In the genomic region with DNA sequence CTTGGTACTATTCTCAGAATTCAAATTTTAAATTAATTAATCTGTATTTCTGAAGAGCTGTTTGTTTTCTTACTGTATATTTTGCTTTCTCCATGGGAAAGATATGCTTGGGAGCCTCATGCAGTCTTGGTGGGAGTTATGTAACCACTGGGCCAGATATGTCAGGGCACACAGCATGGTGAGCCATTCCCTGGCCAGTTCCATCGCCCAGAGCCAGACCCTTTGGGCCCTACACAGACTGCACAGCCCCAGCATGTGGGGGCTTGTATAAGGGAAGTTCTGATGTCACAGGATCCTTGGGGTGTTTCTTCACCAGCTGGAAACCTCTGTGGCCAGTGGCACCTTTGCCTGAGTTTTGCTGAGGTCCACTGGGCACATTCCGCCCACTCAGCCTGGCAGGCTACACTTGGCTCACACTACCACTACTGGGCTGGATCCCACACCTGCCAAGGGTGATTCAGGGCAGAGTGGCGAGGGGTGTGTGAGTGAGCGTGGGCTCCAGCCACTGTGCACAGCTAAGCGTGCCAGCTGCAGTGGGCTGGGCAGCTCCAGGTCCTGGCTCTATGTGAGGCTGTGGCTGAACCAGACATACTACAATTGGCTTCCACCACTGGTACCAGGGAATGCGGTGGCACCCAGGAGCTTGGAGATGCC, we compare ENCODE assay signal across 16 cellular contexts.
A peak's percentile ranks its signal among the peaks of the same experiment; 100 is the strongest.
DNase-seq lines count a peak whose midpoint lies in the region; ATAC-seq and TF ChIP-seq lines count a peak whose summit lies in the region.
"Had no signal": no experiment of that assay in that cellular context is flagged by ENCODE, and none has a peak within 500 bp of the region (broad histone marks: within the 10 kb centered on the region; RNA-seq: fewer than 3 reads in every experiment).

No MANE protein-coding gene starts in this region.

- 48 to 68% methylated on average over 6 of the region's 6 CpGs for WGBS in aorta, 2 donors

- ATAC-seq in Right ventricle myocardium inferior = peak; percentile 93
- peak; percentile 96 for ATAC-seq in left ventricle myocardium superior
- ATAC-seq in sciatic nerve = peak; percentile 41
- peak; percentile 33 for ATAC-seq in aorta (ENCODE audit: low FRiP score)
- no peak for ATAC-seq in left lung
- no peak for ATAC-seq in HG03039 (IDR thresholded peaks at IDR 0.05; ENCODE audit: unreplicated experiment)
- no peak for ATAC-seq in WTC11

- H3K4me1 Mint-ChIP-seq in WTC11 = no peaks in the 10 kb centered on the region
- H3K4me1 Mint-ChIP-seq: CD4-positive, alpha-beta memory T cell had no signal

- H3K27ac Mint-ChIP-seq in WTC11 = no peak overlapping the region
- H3K27ac Mint-ChIP-seq: CD4-positive, alpha-beta memory T cell had no signal

- DNase-seq in Right ventricle myocardium inferior (ENCODE audit: missing footprints) (peak; percentile 66), right atrium auricular region (ENCODE audit: low spot score) (no peak), left ventricle myocardium superior (peak; percentile 71), sciatic nerve (ENCODE audit: low spot score) (no peak), aorta (peak in 1 of 2 donors; percentile 32), left lung (no peak), WTC11 (ENCODE audit: low spot score) (no peak)
- DNase-seq: CD4-positive, alpha-beta memory T cell; H7; IMR-90; Kasumi-1; NCI-H1105 treated with DMSO at 0.1 percent for 48 hours; NCI-H187; NCI-H446 treated with DMSO at 0.1 percent for 48 hours had no signal

- CTCF ChIA-PET in WTC11 (lab: Charles Lee) = no interaction called here

- peaks cover 24% of the 10 kb centered on the region for H3K36me3 ChIP-seq in right atrium auricular region
- no peaks in the 10 kb centered on the region for H3K36me3 ChIP-seq in aorta (ENCODE audit: control insufficient read depth in 1 of 2, insufficient read depth in 2 of 2, low read length in 1 of 2)
- H3K36me3 ChIP-seq in left lung = no peaks in the 10 kb centered on the region

- POLR2A ChIA-PET in WTC11 (lab: Charles Lee) = no interaction called here

- H3K9me3 ChIP-seq in right atrium auricular region (no peaks in the 10 kb centered on the region), aorta (ENCODE audit: control insufficient read depth, low read length) (no peaks in the 10 kb centered on the region), left lung (no peaks in the 10 kb centered on the region)

- no peak overlapping the region for H3K4me3 Mint-ChIP-seq in WTC11
- H3K4me3 Mint-ChIP-seq: CD4-positive, alpha-beta memory T cell had no signal

- H3K9me3 Mint-ChIP-seq in WTC11 = no peaks in the 10 kb centered on the region
- H3K9me3 Mint-ChIP-seq: CD4-positive, alpha-beta memory T cell had no signal

- H3K4me3 ChIP-seq in right atrium auricular region = no peak overlapping the region
- H3K4me3 ChIP-seq in aorta (ENCODE audit: low read length in 2 of 2) = no peak overlapping the region
- no peak overlapping the region for H3K4me3 ChIP-seq in left lung

- H3K27me3 Mint-ChIP-seq in WTC11 (ENCODE audit: low read depth) = no peaks in the 10 kb centered on the region
- H3K27me3 Mint-ChIP-seq: CD4-positive, alpha-beta memory T cell had no signal

- no peaks in the 10 kb centered on the region for H3K36me3 Mint-ChIP-seq in WTC11
- H3K36me3 Mint-ChIP-seq: CD4-positive, alpha-beta memory T cell had no signal

- H3K4me1 ChIP-seq in right atrium auricular region = peaks cover 0 to 10% of the 10 kb centered on the region in 2 donors
- H3K4me1 ChIP-seq in aorta (ENCODE audit: control insufficient read depth in 1 of 2, insufficient read depth in 2 of 2, low read length in 2 of 2) = no peaks in the 10 kb centered on the region
- H3K4me1 ChIP-seq in left lung = no peaks in the 10 kb centered on the region

- TF ChIP-seq CTCF in right atrium auricular region (IDR thresholded peaks at IDR 0.05) (no peak), left lung (IDR thresholded peaks at IDR 0.05) (no peak), WTC11 (IDR thresholded peaks at IDR 0.05) (no peak)

- H3K27ac ChIP-seq in right atrium auricular region (peak overlapping the region in 1 of 2 donors; percentile 58), aorta (ENCODE audit: low read depth in 1 of 2, low read length in 2 of 2) (no peak overlapping the region), left lung (no peak overlapping the region)
- H3K27ac ChIP-seq: RWPE1 had no signal

- H3K27me3 ChIP-seq in right atrium auricular region (no peaks in the 10 kb centered on the region), aorta (ENCODE audit: control insufficient read depth in 1 of 2, insufficient read depth in 2 of 2, low read length in 1 of 2) (no peaks in the 10 kb centered on the region), left lung (no peaks in the 10 kb centered on the region)

- intact Hi-C loops in Right ventricle myocardium inferior (cut with DNase I) = no loop called here
- intact Hi-C loops in left ventricle myocardium superior (cut with micrococcal nuclease) = no loop called here
- intact Hi-C loops in sciatic nerve (cut with DNase I) = no loop called here
- intact Hi-C loops in aorta (cut with DNase I) = no loop called here
- intact Hi-C loops in left lung (cut with DNase I) = no loop called here

TF ChIP-seq in WTC11, 78 proteins besides CTCF, POLR2A, EP300 and RAD21:
- TF ChIP-seq GABPB1 (CRISPR knock-in tag; IDR thresholded peaks at IDR 0.05) = no peak
- no peak for TF ChIP-seq MXD4 (CRISPR knock-in tag; IDR thresholded peaks at IDR 0.05; ENCODE audit: borderline replicate concordance)
- TF ChIP-seq, protein P1, sequence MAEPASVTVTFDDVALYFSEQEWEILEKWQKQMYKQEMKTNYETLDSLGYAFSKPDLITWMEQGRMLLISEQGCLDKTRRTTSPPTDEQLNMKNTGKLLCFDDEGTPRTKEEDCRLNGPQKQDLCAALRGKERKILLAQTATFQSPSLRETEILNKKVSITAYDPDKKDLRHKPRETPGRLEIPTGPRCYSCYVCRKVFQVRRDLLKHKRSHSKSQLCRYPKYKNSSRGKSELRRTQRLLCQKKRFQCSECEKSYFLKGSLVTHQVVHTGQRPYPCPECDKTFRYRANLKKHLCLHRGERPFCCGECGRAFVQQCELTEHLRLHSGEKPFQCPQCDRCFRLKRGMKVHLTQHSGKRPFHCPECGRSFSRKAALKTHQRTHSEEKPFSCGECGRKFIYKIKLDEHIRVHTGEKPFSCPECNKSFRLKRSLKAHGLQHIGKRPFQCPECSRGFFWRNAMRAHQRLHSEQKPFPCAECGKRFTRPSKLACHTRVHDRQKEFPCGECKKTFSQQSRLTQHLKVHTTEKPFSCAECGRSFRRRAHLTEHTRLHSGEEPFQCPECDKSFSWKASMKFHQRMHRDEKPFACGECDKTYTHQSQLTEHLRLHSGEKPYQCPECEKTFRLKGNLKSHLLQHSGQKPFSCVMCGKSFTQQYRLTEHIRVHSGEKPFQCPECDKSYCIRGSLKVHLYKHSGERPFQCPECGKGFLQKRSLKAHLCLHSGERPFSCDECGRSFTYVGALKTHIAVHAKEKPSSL (CRISPR knock-in tag; conservative IDR thresholded peaks at IDR 0.05) = no peak
- TF ChIP-seq, protein P2, sequence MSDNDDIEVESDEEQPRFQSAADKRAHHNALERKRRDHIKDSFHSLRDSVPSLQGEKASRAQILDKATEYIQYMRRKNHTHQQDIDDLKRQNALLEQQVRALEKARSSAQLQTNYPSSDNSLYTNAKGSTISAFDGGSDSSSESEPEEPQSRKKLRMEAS (CRISPR knock-in tag; IDR thresholded peaks at IDR 0.05) = no peak
- TF ChIP-seq TEAD1 (CRISPR knock-in tag; IDR thresholded peaks at IDR 0.05) = no peak
TF ChIP-seq in WTC11: peak in this region for 0.

Comparison
In these comparisons a context has a peak if more than half of its experiments do, and no peak if none do; other contexts are left out.
1. DNase-seq: peak in Right ventricle myocardium inferior (single experiment) and left ventricle myocardium superior (single experiment); none in right atrium auricular region (single experiment), sciatic nerve (single experiment), left lung (0 of 2) and WTC11 (single experiment).
2. ATAC-seq: peak in Right ventricle myocardium inferior (single experiment), left ventricle myocardium superior (single experiment), sciatic nerve (single experiment) and aorta (single experiment); none in left lung (single experiment), HG03039 (single experiment) and WTC11 (single experiment).